In the genomic region with DNA sequence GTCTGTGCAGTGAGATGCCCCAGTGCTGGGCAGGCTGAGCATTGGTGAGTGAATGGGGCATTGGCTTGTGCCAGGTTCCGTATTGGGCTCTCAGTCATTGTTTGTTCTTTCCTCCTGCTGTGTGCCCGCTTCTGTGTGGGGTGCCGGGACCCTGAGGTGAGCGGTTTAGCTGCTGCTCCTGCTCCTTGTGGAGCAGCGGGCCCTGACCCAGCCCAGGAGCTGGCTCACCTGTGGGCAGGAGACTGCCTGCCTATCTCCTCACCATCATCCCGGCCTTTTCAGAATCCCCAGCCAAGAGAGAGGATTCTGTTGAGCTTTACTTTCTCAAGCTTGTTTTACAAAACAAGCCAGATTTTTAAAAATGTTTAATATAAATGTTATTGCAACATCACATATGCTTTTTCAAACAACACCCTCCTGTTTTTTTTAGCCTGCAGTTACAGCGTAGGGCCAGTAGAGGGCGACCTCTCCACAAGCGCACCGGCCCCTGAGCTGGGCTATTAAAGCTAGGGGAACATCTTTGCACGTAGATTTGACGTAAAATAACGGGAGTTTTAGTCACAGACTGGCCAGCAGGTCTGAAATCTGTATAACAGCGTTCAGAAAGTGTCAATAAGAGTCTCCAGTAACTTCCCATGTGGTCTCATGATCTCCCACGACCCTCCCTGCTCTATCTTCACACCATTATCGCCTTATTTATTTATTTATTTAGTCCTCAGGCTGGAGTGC, we compare ENCODE assay signal across 8 cellular contexts. TPM values are rescaled to one million over a fixed set of nuclear protein-coding genes. Genes with fewer than 3 reads are reported as not detected.
DNase-seq lines count a peak whose midpoint lies in the region; ATAC-seq and TF ChIP-seq lines count a peak whose summit lies in the region.

No MANE protein-coding gene starts in this region.

- no peak overlapping the region for H3K27ac Mint-ChIP-seq in CD8-positive, alpha-beta T cell
- H3K27ac Mint-ChIP-seq in activated CD8-positive, alpha-beta memory T cell treated with anti-CD3 and anti-CD28 coated beads, Interleukin-2, amount 10 ng/mL, durations not matched to agents 7 days and 5 days: no peak overlapping the region
- H3K27ac Mint-ChIP-seq in natural killer cell treated with Interleukin-12 subunit alpha and Interleukin-12 subunit beta and Interleukin-15 and Interleukin-18, amount 100 ng/mL, for 72 hours: no peak overlapping the region

- peak; percentile 98 for ATAC-seq in CD8-positive, alpha-beta T cell
- ATAC-seq in activated CD8-positive, alpha-beta memory T cell treated with anti-CD3 and anti-CD28 coated beads, Interleukin-2, amount 10 ng/mL, durations not matched to agents 7 days and 5 days: peak; percentile 76
- peak; percentile 70 to 71 for ATAC-seq in natural killer cell treated with Interleukin-12 subunit alpha and Interleukin-12 subunit beta and Interleukin-15 and Interleukin-18, amount 100 ng/mL, for 72 hours

- CTCF ChIA-PET in CD8-positive, alpha-beta T cell (lab: Charles Lee): interaction anchor here (0.6 to 9.5 kb wide), 47 partner anchors 10 to 405 kb away, joined by 3 to 233 read pairs (median 4); a partner anchor contains a TSS
- CTCF ChIA-PET in activated CD8-positive, alpha-beta memory T cell treated with anti-CD3 and anti-CD28 coated beads, Interleukin-2, amount 10 ng/mL, durations not matched to agents 7 days and 5 days (lab: Charles Lee): interaction anchor here (0.6 to 10.0 kb wide), 45 partner anchors 9 to 917 kb away, joined by 3 to 130 read pairs (median 6); a partner anchor contains a TSS

- peaks cover 4% of the 10 kb centered on the region for H3K27me3 Mint-ChIP-seq in CD8-positive, alpha-beta T cell (ENCODE audit: low read depth)
- H3K27me3 Mint-ChIP-seq in activated CD8-positive, alpha-beta memory T cell treated with anti-CD3 and anti-CD28 coated beads, Interleukin-2, amount 10 ng/mL, durations not matched to agents 7 days and 5 days: no peaks in the 10 kb centered on the region
- no peaks in the 10 kb centered on the region for H3K27me3 Mint-ChIP-seq in natural killer cell treated with Interleukin-12 subunit alpha and Interleukin-12 subunit beta and Interleukin-15 and Interleukin-18, amount 100 ng/mL, for 72 hours

- H3K27me3 ChIP-seq in CD8-positive, alpha-beta T cell (ENCODE audit: insufficient read depth, low read length): no peaks in the 10 kb centered on the region

- no peaks in the 10 kb centered on the region for H3K4me1 ChIP-seq in CD8-positive, alpha-beta T cell (ENCODE audit: insufficient read depth, low read length)

- H3K4me3 Mint-ChIP-seq in CD8-positive, alpha-beta T cell: no peak overlapping the region
- H3K4me3 Mint-ChIP-seq in activated CD8-positive, alpha-beta memory T cell treated with anti-CD3 and anti-CD28 coated beads, Interleukin-2, amount 10 ng/mL, durations not matched to agents 7 days and 5 days: no peak overlapping the region
- H3K4me3 Mint-ChIP-seq in natural killer cell treated with Interleukin-12 subunit alpha and Interleukin-12 subunit beta and Interleukin-15 and Interleukin-18, amount 100 ng/mL, for 72 hours: no peak overlapping the region

- TF ChIP-seq CTCF in CD8-positive, alpha-beta T cell (IDR thresholded peaks at IDR 0.05): peak; percentile 99
- peak; percentile 97 for TF ChIP-seq CTCF in epithelial cell of proximal tubule (conservative IDR thresholded peaks at IDR 0.05; ENCODE audit: low read depth, low read length)

- POLR2A ChIA-PET in CD8-positive, alpha-beta T cell (lab: Charles Lee): interaction anchor here (1.4 to 2.0 kb wide), 3 partner anchors 15 to 42 kb away, joined by 3 to 11 read pairs (median 9); no protein-coding TSS in a partner anchor

- no peaks in the 10 kb centered on the region for H3K9me3 ChIP-seq in CD8-positive, alpha-beta T cell (ENCODE audit: low read length)

- DNase-seq in CD8-positive, alpha-beta T cell: peak; percentile 36 to 75 (median 57)
- DNase-seq in HS-27A (ENCODE audit: low read depth): peak; percentile 36
- peak; percentile 72 to 75 for DNase-seq in NOMO-1 (lab: John Stamatoyannopoulos, UW; ENCODE audit: unreplicated experiment in 2 of 2)
- DNase-seq in activated CD8-positive, alpha-beta memory T cell treated with anti-CD3 and anti-CD28 coated beads, Interleukin-2, amount 10 ng/mL, durations not matched to agents 7 days and 5 days: peak; percentile 76
- no peak for DNase-seq in epithelial cell of proximal tubule (ENCODE audit: low read depth)
- no peak for DNase-seq in natural killer cell treated with Interleukin-12 subunit alpha and Interleukin-12 subunit beta and Interleukin-15 and Interleukin-18, amount 100 ng/mL, for 72 hours (ENCODE audit: low spot score)
- peak; percentile 84 for DNase-seq in superior temporal gyrus (ENCODE audit: extremely low spot score)
- no peak for DNase-seq in mesenteric fat pad (ENCODE audit: low spot score)

- H3K4me3 ChIP-seq in CD8-positive, alpha-beta T cell (ENCODE audit: low read depth, low read length): no peak overlapping the region
- H3K4me3 ChIP-seq in epithelial cell of proximal tubule (ENCODE audit: low read depth, low read length): no peak overlapping the region

- H3K27ac ChIP-seq in CD8-positive, alpha-beta T cell (ENCODE audit: low read depth, low read length): no peak overlapping the region

- H3K36me3 Mint-ChIP-seq in CD8-positive, alpha-beta T cell: no peaks in the 10 kb centered on the region
- H3K36me3 Mint-ChIP-seq in activated CD8-positive, alpha-beta memory T cell treated with anti-CD3 and anti-CD28 coated beads, Interleukin-2, amount 10 ng/mL, durations not matched to agents 7 days and 5 days: no peaks in the 10 kb centered on the region
- no peaks in the 10 kb centered on the region for H3K36me3 Mint-ChIP-seq in natural killer cell treated with Interleukin-12 subunit alpha and Interleukin-12 subunit beta and Interleukin-15 and Interleukin-18, amount 100 ng/mL, for 72 hours

- no peaks in the 10 kb centered on the region for H3K36me3 ChIP-seq in CD8-positive, alpha-beta T cell (ENCODE audit: insufficient read depth, low read length)

- H3K4me1 Mint-ChIP-seq in CD8-positive, alpha-beta T cell (ENCODE audit: low read depth): peaks cover 4% of the 10 kb centered on the region
- peaks cover 18% of the 10 kb centered on the region for H3K4me1 Mint-ChIP-seq in activated CD8-positive, alpha-beta memory T cell treated with anti-CD3 and anti-CD28 coated beads, Interleukin-2, amount 10 ng/mL, durations not matched to agents 7 days and 5 days
- H3K4me1 Mint-ChIP-seq in natural killer cell treated with Interleukin-12 subunit alpha and Interleukin-12 subunit beta and Interleukin-15 and Interleukin-18, amount 100 ng/mL, for 72 hours (ENCODE audit: low read depth in 2 of 2): peaks cover 0 to 3% of the 10 kb centered on the region in 2 donors

- no peaks in the 10 kb centered on the region for H3K9me3 Mint-ChIP-seq in CD8-positive, alpha-beta T cell
- no peaks in the 10 kb centered on the region for H3K9me3 Mint-ChIP-seq in activated CD8-positive, alpha-beta memory T cell treated with anti-CD3 and anti-CD28 coated beads, Interleukin-2, amount 10 ng/mL, durations not matched to agents 7 days and 5 days (ENCODE audit: low read depth)
- H3K9me3 Mint-ChIP-seq in natural killer cell treated with Interleukin-12 subunit alpha and Interleukin-12 subunit beta and Interleukin-15 and Interleukin-18, amount 100 ng/mL, for 72 hours: no peaks in the 10 kb centered on the region

- intact Hi-C loops in CD8-positive, alpha-beta T cell (cut with DNase I, micrococcal nuclease): loop anchor here (1.0 kb wide), 4 partner anchors 25 to 310 kb away; a partner anchor contains a TSS

RNA-seq across cellular contexts. Expression of a gene that starts 25.1 kb away (rescaled TPM):
- 100 to 1,000 TPM; 144 to 158 TPM for total RNA-seq in CD8-positive, alpha-beta T cell
- total RNA-seq in activated CD8-positive, alpha-beta memory T cell treated with anti-CD3 and anti-CD28 coated beads, Interleukin-2, amount 10 ng/mL, durations not matched to agents 7 days and 5 days: 10 to 100 TPM; 31.2 to 39.6 TPM
- total RNA-seq in epithelial cell of proximal tubule (9.1 and 12.1 TPM in 2 replicates), mesenteric fat pad (15.8 TPM)
- total RNA-seq in natural killer cell treated with Interleukin-12 subunit alpha and Interleukin-12 subunit beta and Interleukin-15 and Interleukin-18, amount 100 ng/mL, for 72 hours: 10 to 100 TPM; 46.5 to 58.0 TPM

RNA-seq across cellular contexts. Expression of a gene that starts 43.0 kb away (rescaled TPM):
- under 1 TPM in 1 of 2 experiments, not detected in 1; 0.14 TPM for total RNA-seq in CD8-positive, alpha-beta T cell
- not detected for total RNA-seq in activated CD8-positive, alpha-beta memory T cell treated with anti-CD3 and anti-CD28 coated beads, Interleukin-2, amount 10 ng/mL, durations not matched to agents 7 days and 5 days
- 18.3 and 26.4 TPM in 2 replicates for total RNA-seq in epithelial cell of proximal tubule
- total RNA-seq in natural killer cell treated with Interleukin-12 subunit alpha and Interleukin-12 subunit beta and Interleukin-15 and Interleukin-18, amount 100 ng/mL, for 72 hours: under 1 TPM in 1 of 2 donors, not detected in 1; 0.95 TPM
- 49.8 TPM for total RNA-seq in mesenteric fat pad

Comparison
In these comparisons a context has a peak if more than half of its experiments do, and no peak if none do; other contexts are left out.
1. DNase-seq: peak in CD8-positive, alpha-beta T cell (7 of 7), HS-27A (single experiment), NOMO-1 (2 of 2), activated CD8-positive, alpha-beta memory T cell treated with anti-CD3 and anti-CD28 coated beads, Interleukin-2, amount 10 ng/mL, durations not matched to agents 7 days and 5 days (single experiment) and superior temporal gyrus (single experiment); none in epithelial cell of proximal tubule (single experiment), natural killer cell treated with Interleukin-12 subunit alpha and Interleukin-12 subunit beta and Interleukin-15 and Interleukin-18, amount 100 ng/mL, for 72 hours (single experiment) and mesenteric fat pad (single experiment).
2. Peak in every context shown above with its lines, with median percentiles within 50 percentile points of each other: ATAC-seq.